13 cellular contexts compared by ENCODE assay signal in genomic region chr12:96327346-96327745, GRCh38.
DNase-seq lines count a peak whose midpoint lies in the region; ATAC-seq and TF ChIP-seq lines count a peak whose summit lies in the region.
"Had no signal": no experiment of that assay in that cellular context is flagged by ENCODE, and none has a peak within 500 bp of the region (broad histone marks: within the 10 kb centered on the region; RNA-seq: fewer than 3 reads in every experiment).

No MANE protein-coding gene starts in this region.

- H3K9me2 ChIP-seq in OCI-LY7 (ENCODE audit: insufficient read depth, low read length): no peaks in the 10 kb centered on the region

- H3K36me3 ChIP-seq in OCI-LY7 (ENCODE audit: insufficient read depth, low read length): peaks cover 60% of the 10 kb centered on the region

- CTCF ChIA-PET in CD4-positive, alpha-beta T cell (lab: Charles Lee): interaction anchor here (1.3 to 1.4 kb wide), 2 partner anchors 10 to 38 kb away, joined by 4 to 5 read pairs; no protein-coding TSS in a partner anchor
- CTCF ChIA-PET in OCI-LY7 (lab: Charles Lee; ENCODE audit: unreplicated experiment): interaction anchor here (0.6 to 1.4 kb wide), 2 partner anchors 9 to 70 kb away, joined by 3 read pairs; no protein-coding TSS in a partner anchor

- no TSS peak for BruUV-seq in OCI-LY7 (replicated peaks; lab: Mats Ljungman, UMichigan)

- no peak overlapping the region for H3K27ac ChIP-seq in CD4-positive, alpha-beta T cell (ENCODE audit: low read depth, low read length)
- H3K27ac ChIP-seq in OCI-LY7 (ENCODE audit: low read depth, low read length, poor library complexity, severe bottlenecking): peak overlapping the region; percentile 96
- H3K27ac ChIP-seq: BLaER1 treated with 17β-estradiol and CSF1 and Interleukin-3, amounts not matched to agents 10 nM and 100 nM had no signal

- intact Hi-C loops in CD4-positive, alpha-beta T cell (cut with DNase I, micrococcal nuclease): loop anchor here in 1 of 2 experiments (5.0 kb wide), 2 partner anchors 35 to 70 kb away; no protein-coding TSS in a partner anchor
- intact Hi-C loops in OCI-LY7 (cut with micrococcal nuclease; ENCODE audit: unreplicated experiment): loop anchor here (2.0 to 5.0 kb wide), 4 partner anchors 49 to 290 kb away; partner anchors contain the start of gene LTA4H

- no peak for DNase-seq in CD4-positive, alpha-beta T cell
- DNase-seq in OCI-LY7 (ENCODE audit: low spot score): peak; percentile 93
- no peak for DNase-seq in NCI-H187 treated with DMSO at 0.1 percent for 48 hours (lab: John Stamatoyannopoulos, UW)
- DNase-seq in omental fat pad (ENCODE audit: low spot score): no peak
- no peak for DNase-seq in NCI-H82 treated with DMSO at 0.1 percent for 48 hours (lab: John Stamatoyannopoulos, UW; ENCODE audit: unreplicated experiment)
- DNase-seq in activated CD4-positive, alpha-beta T cell treated with anti-CD3 and anti-CD28 coated beads, Interleukin-2, amount 50 U/mL, for 4 hours: no peak
- DNase-seq: activated CD8-positive, alpha-beta memory T cell treated with anti-CD3 and anti-CD28 coated beads, Interleukin-2, amount 50 U/mL, for 48 hours; effector CD4-positive, alpha-beta T cell; NCI-H1092 treated with DMSO at 0.1 percent for 48 hours had no signal

- ATAC-seq in CD4-positive, alpha-beta T cell (ENCODE audit: poor library complexity): peak; percentile 8
- ATAC-seq in GM19035 (IDR thresholded peaks at IDR 0.05; ENCODE audit: unreplicated experiment) (peak; percentile 64), HG02870 (IDR thresholded peaks at IDR 0.05; ENCODE audit: unreplicated experiment) (peak; percentile 79), omental fat pad (ENCODE audit: low FRiP score) (no peak)
- ATAC-seq: Right ventricle myocardium inferior had no signal

- POLR2A ChIA-PET in CD4-positive, alpha-beta T cell (lab: Charles Lee): interaction anchor here (0.6 to 5.3 kb wide), 5 partner anchors 15 to 74 kb away, joined by 3 to 37 read pairs (median 3); partner anchors contain the start of gene CDK17
- POLR2A ChIA-PET in OCI-LY7 (lab: Charles Lee): interaction anchor here (0.6 to 3.6 kb wide), 11 partner anchors 10 to 188 kb away, joined by 3 to 27 read pairs (median 5); no protein-coding TSS in a partner anchor

- no peaks in the 10 kb centered on the region for H3K27me3 Mint-ChIP-seq in CD4-positive, alpha-beta T cell

- peaks cover 68% of the 10 kb centered on the region for H3K36me3 Mint-ChIP-seq in CD4-positive, alpha-beta T cell (ENCODE audit: low read depth)

- H3K27ac Mint-ChIP-seq in CD4-positive, alpha-beta T cell: peak overlapping the region; percentile 76

- no peak overlapping the region for H2AFZ ChIP-seq in OCI-LY7 (ENCODE audit: low read length)

- peak overlapping the region; percentile 22 for H3K4me3 Mint-ChIP-seq in CD4-positive, alpha-beta T cell

- H4K20me1 ChIP-seq in OCI-LY7 (ENCODE audit: insufficient read depth, low read length): no peaks in the 10 kb centered on the region

- peaks cover 76% of the 10 kb centered on the region for H3K4me1 ChIP-seq in OCI-LY7 (ENCODE audit: insufficient read depth, low read length, poor library complexity, severe bottlenecking)

- H3K9me3 ChIP-seq in CD4-positive, alpha-beta T cell (ENCODE audit: control insufficient read depth, low read length): peaks cover 1% of the 10 kb centered on the region
- peaks cover 1% of the 10 kb centered on the region; the same call in 1 of the 2 replicates for H3K9me3 ChIP-seq in OCI-LY7 (ENCODE audit: low read length)

- no peaks in the 10 kb centered on the region for H3K27me3 ChIP-seq in CD4-positive, alpha-beta T cell (ENCODE audit: control insufficient read depth, insufficient read depth, low read length)
- H3K27me3 ChIP-seq: BLaER1 treated with 17β-estradiol and CSF1 and Interleukin-3, amounts not matched to agents 10 nM and 100 nM had no signal

- H3K9me3 Mint-ChIP-seq in CD4-positive, alpha-beta T cell: no peaks in the 10 kb centered on the region

- H3K4me1 Mint-ChIP-seq in CD4-positive, alpha-beta T cell (ENCODE audit: low read depth): peaks cover 77% of the 10 kb centered on the region

- H3K79me2 ChIP-seq in OCI-LY7 (ENCODE audit: insufficient read depth, low read depth, low read length): peaks cover 59% of the 10 kb centered on the region

- peak overlapping the region; percentile 83 for H3K4me2 ChIP-seq in OCI-LY7 (ENCODE audit: low read length)

- peak overlapping the region; percentile 56 for H3K4me3 ChIP-seq in OCI-LY7 (ENCODE audit: low read depth, low read length, poor library complexity, severe bottlenecking)
- H3K4me3 ChIP-seq: BLaER1 treated with 17β-estradiol and CSF1 and Interleukin-3, amounts not matched to agents 10 nM and 100 nM had no signal

- TF ChIP-seq CTCF in CD4-positive, alpha-beta T cell (IDR thresholded peaks at IDR 0.05): no peak
- TF ChIP-seq CTCF in OCI-LY7 (conservative IDR thresholded peaks at IDR 0.05; ENCODE audit: low read length) (no peak), omental fat pad (IDR thresholded peaks at IDR 0.05) (no peak)
